13 cellular contexts compared by ENCODE assay signal in genomic region chr5:76514254-76514653, GRCh38.
"Had no signal": no experiment of that assay in that cellular context is flagged by ENCODE, and none has a peak within 500 bp of the region (broad histone marks: within the 10 kb centered on the region; RNA-seq: fewer than 3 reads in every experiment).

No MANE protein-coding gene starts in this region.

- H3K9me3 Mint-ChIP-seq: activated CD4-positive, alpha-beta memory T cell treated with anti-CD3 and anti-CD28 coated beads, Interleukin-2, amount 10 ng/mL, durations not matched to agents 7 days and 5 days had no signal

- H3K36me3 ChIP-seq: neutrophil, right atrium auricular region, thyroid gland had no signal

- H3K4me3 ChIP-seq: body of pancreas, hepatocyte, right atrium auricular region, thyroid gland had no signal

- ATAC-seq: activated T-cell treated with anti-CD3 and anti-CD28 coated beads, Interleukin-2, amount 50 U/mL, for 72 hours; body of pancreas had no signal

- H3K9me3 ChIP-seq: body of pancreas, neutrophil, right atrium auricular region, thyroid gland had no signal

- H3K4me1 ChIP-seq: body of pancreas, right atrium auricular region had no signal

- H3K27ac ChIP-seq: body of pancreas, hepatocyte, neutrophil, right atrium auricular region had no signal

- H3K27me3 ChIP-seq: body of pancreas, hepatocyte, neutrophil, right atrium auricular region, thyroid gland had no signal

- H3K27ac Mint-ChIP-seq: activated CD4-positive, alpha-beta memory T cell treated with anti-CD3 and anti-CD28 coated beads, Interleukin-2, amount 10 ng/mL, durations not matched to agents 7 days and 5 days; activated T-cell treated with anti-CD3 and anti-CD28 coated beads, Interleukin-2, amount 50 U/mL, for 72 hours; T-helper 2 cell treated with Interferon-gamma antibody and Interleukin-4, amounts not matched to agents 5 μg/mL and 100 μg/mL, for 36 hours had no signal

- H2AFZ ChIP-seq: hepatocyte had no signal

- H3K4me2 ChIP-seq: hepatocyte had no signal

- H3K27me3 Mint-ChIP-seq: activated CD4-positive, alpha-beta memory T cell treated with anti-CD3 and anti-CD28 coated beads, Interleukin-2, amount 10 ng/mL, durations not matched to agents 7 days and 5 days had no signal

- H3K4me3 Mint-ChIP-seq: activated CD4-positive, alpha-beta memory T cell treated with anti-CD3 and anti-CD28 coated beads, Interleukin-2, amount 10 ng/mL, durations not matched to agents 7 days and 5 days; activated T-cell treated with anti-CD3 and anti-CD28 coated beads, Interleukin-2, amount 50 U/mL, for 72 hours; T-helper 2 cell treated with Interferon-gamma antibody and Interleukin-4, amounts not matched to agents 5 μg/mL and 100 μg/mL, for 36 hours had no signal

- DNase-seq: activated CD4-positive, alpha-beta memory T cell treated with anti-CD3 and anti-CD28 coated beads, Interleukin-2, amount 10 ng/mL, durations not matched to agents 7 days and 5 days; activated CD4-positive, CD25-positive, alpha-beta regulatory T cell treated with anti-CD3 and anti-CD28 coated beads, Interleukin-2, amount 50 U/mL, for 72 hours; activated T-cell treated with anti-CD3 and anti-CD28 coated beads, Interleukin-2, amount 50 U/mL, for 72 hours; body of pancreas; central memory CD4-positive, alpha-beta T cell; kidney glomerular epithelial cell; midbrain; small intestine; thyroid gland had no signal
